In the genomic region with DNA sequence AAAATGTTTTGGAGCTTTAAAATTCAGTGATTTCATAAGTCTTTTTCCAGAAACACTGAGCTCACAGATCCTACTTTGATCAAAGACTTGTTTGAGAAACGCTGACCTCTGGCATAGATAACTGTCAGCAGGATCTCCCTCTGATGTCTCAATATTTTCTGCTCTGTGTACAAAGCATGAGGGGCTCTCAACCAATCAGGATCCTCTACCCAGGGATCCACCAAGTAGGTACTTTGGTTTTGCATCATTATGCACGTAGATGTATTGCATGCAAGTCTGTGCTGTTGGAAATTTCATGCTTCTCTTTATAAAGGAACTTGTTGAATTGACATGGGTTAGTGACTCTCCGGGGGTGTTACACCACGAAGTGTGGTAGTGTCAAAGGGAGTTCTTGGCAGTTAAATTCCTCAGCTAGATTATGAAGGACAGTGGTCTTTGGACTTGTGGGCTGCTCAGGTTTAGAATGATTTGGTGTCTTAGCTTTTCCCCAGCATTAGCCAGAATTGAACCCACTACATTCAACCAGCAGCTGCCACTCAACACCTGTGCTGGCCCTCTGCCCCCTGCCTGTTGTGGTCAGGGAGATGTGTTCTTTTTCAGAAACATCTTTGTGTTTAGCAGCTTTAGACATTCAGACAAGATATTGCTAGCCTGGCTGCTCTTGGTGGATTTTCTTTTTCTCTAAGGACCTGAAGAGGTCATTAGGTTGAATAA, we compare ENCODE assay signal across 1 cellular context.
A peak's percentile ranks its signal among the peaks of the same experiment; 100 is the strongest.
TF ChIP-seq lines count a peak whose summit lies in the region.

No MANE protein-coding gene starts in this region.

TF ChIP-seq in HepG2, 621 proteins besides CTCF, POLR2A, EP300 and RAD21 (continued from another document and continues in another):
- TF ChIP-seq HNF4A (CRISPR knock-in tag; IDR thresholded peaks at IDR 0.05) (peak; percentile 56), ZBTB4 (CRISPR knock-in tag; IDR thresholded peaks at IDR 0.05; ENCODE audit: borderline replicate concordance) (no peak), NR2F2 (IDR thresholded peaks at IDR 0.05; ENCODE audit: borderline replicate concordance, low read depth) (peak; percentile 59; the same call in 1 of the 2 replicates), CREM (IDR thresholded peaks at IDR 0.05) (peak; percentile 67), CREM (CRISPR knock-in tag; IDR thresholded peaks at IDR 0.05) (no peak), MAFK (conservative IDR thresholded peaks at IDR 0.05 in 1 of 2, IDR thresholded peaks at IDR 0.05 in 1 of 2; ENCODE audit: low read length in 2 of 2) (peak in 1 of 2 experiments; percentile 26; a peak in 1 of 4 replicates), ZNF615 (CRISPR knock-in tag; IDR thresholded peaks at IDR 0.05; ENCODE audit: borderline replicate concordance) (no peak), ZNF335 (CRISPR knock-in tag; IDR thresholded peaks at IDR 0.05) (no peak), BCLAF1 (IDR thresholded peaks at IDR 0.05) (no peak), SSRP1 (CRISPR knock-in tag; IDR thresholded peaks at IDR 0.05) (no peak), RBFOX2 (IDR thresholded peaks at IDR 0.05; ENCODE audit: low read depth, low read length) (no peak), CEBPB (IDR thresholded peaks at IDR 0.05; ENCODE audit: borderline replicate concordance, low read depth, low read length) (peak; percentile 89; the same call in 1 of the 2 replicates), ZNF616 (CRISPR knock-in tag; IDR thresholded peaks at IDR 0.05; ENCODE audit: low read depth) (no peak), ZNF205 (CRISPR knock-in tag; IDR thresholded peaks at IDR 0.05) (no peak), CBX5 (CRISPR knock-in tag; IDR thresholded peaks at IDR 0.05; ENCODE audit: borderline replicate concordance) (no peak), ZNF556 (CRISPR knock-in tag; IDR thresholded peaks at IDR 0.05; ENCODE audit: borderline replicate concordance) (no peak), RNF2 (conservative IDR thresholded peaks at IDR 0.05; ENCODE audit: low read depth) (no peak), CHCHD3 (CRISPR knock-in tag; IDR thresholded peaks at IDR 0.05) (no peak), DZIP1 (CRISPR knock-in tag; IDR thresholded peaks at IDR 0.05) (no peak), MTF1 (CRISPR knock-in tag; IDR thresholded peaks at IDR 0.05) (no peak), GABPA (IDR thresholded peaks at IDR 0.05; ENCODE audit: low read depth, low read length) (no peak), GABPA (CRISPR knock-in tag; IDR thresholded peaks at IDR 0.05; ENCODE audit: low read depth) (no peak), ZFX (CRISPR knock-in tag; IDR thresholded peaks at IDR 0.05; ENCODE audit: low read depth) (no peak), ZNF235 (CRISPR knock-in tag; IDR thresholded peaks at IDR 0.05; ENCODE audit: borderline replicate concordance) (no peak), MIER2 (CRISPR knock-in tag; IDR thresholded peaks at IDR 0.05) (no peak), CREB3 (CRISPR knock-in tag; IDR thresholded peaks at IDR 0.05) (no peak), ZFY (CRISPR knock-in tag; IDR thresholded peaks at IDR 0.05) (no peak; the same call in 1 of the 2 replicates), IKZF4 (CRISPR knock-in tag; IDR thresholded peaks at IDR 0.05; ENCODE audit: borderline replicate concordance, low read depth, not compliant biosample characterization) (no peak)
- TF ChIP-seq, protein P1, sequence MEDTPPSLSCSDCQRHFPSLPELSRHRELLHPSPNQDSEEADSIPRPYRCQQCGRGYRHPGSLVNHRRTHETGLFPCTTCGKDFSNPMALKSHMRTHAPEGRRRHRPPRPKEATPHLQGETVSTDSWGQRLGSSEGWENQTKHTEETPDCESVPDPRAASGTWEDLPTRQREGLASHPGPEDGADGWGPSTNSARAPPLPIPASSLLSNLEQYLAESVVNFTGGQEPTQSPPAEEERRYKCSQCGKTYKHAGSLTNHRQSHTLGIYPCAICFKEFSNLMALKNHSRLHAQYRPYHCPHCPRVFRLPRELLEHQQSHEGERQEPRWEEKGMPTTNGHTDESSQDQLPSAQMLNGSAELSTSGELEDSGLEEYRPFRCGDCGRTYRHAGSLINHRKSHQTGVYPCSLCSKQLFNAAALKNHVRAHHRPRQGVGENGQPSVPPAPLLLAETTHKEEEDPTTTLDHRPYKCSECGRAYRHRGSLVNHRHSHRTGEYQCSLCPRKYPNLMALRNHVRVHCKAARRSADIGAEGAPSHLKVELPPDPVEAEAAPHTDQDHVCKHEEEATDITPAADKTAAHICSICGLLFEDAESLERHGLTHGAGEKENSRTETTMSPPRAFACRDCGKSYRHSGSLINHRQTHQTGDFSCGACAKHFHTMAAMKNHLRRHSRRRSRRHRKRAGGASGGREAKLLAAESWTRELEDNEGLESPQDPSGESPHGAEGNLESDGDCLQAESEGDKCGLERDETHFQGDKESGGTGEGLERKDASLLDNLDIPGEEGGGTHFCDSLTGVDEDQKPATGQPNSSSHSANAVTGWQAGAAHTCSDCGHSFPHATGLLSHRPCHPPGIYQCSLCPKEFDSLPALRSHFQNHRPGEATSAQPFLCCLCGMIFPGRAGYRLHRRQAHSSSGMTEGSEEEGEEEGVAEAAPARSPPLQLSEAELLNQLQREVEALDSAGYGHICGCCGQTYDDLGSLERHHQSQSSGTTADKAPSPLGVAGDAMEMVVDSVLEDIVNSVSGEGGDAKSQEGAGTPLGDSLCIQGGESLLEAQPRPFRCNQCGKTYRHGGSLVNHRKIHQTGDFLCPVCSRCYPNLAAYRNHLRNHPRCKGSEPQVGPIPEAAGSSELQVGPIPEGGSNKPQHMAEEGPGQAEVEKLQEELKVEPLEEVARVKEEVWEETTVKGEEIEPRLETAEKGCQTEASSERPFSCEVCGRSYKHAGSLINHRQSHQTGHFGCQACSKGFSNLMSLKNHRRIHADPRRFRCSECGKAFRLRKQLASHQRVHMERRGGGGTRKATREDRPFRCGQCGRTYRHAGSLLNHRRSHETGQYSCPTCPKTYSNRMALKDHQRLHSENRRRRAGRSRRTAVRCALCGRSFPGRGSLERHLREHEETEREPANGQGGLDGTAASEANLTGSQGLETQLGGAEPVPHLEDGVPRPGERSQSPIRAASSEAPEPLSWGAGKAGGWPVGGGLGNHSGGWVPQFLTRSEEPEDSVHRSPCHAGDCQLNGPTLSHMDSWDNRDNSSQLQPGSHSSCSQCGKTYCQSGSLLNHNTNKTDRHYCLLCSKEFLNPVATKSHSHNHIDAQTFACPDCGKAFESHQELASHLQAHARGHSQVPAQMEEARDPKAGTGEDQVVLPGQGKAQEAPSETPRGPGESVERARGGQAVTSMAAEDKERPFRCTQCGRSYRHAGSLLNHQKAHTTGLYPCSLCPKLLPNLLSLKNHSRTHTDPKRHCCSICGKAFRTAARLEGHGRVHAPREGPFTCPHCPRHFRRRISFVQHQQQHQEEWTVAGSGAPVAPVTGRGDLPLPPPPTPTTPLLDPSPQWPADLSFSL (CRISPR knock-in tag; IDR thresholded peaks at IDR 0.05): no peak
- TF ChIP-seq, protein P2, sequence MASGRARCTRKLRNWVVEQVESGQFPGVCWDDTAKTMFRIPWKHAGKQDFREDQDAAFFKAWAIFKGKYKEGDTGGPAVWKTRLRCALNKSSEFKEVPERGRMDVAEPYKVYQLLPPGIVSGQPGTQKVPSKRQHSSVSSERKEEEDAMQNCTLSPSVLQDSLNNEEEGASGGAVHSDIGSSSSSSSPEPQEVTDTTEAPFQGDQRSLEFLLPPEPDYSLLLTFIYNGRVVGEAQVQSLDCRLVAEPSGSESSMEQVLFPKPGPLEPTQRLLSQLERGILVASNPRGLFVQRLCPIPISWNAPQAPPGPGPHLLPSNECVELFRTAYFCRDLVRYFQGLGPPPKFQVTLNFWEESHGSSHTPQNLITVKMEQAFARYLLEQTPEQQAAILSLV (CRISPR knock-in tag; IDR thresholded peaks at IDR 0.05; ENCODE audit: borderline replicate concordance): no peak; the same call in 1 of the 2 replicates
- TF ChIP-seq, protein P3, sequence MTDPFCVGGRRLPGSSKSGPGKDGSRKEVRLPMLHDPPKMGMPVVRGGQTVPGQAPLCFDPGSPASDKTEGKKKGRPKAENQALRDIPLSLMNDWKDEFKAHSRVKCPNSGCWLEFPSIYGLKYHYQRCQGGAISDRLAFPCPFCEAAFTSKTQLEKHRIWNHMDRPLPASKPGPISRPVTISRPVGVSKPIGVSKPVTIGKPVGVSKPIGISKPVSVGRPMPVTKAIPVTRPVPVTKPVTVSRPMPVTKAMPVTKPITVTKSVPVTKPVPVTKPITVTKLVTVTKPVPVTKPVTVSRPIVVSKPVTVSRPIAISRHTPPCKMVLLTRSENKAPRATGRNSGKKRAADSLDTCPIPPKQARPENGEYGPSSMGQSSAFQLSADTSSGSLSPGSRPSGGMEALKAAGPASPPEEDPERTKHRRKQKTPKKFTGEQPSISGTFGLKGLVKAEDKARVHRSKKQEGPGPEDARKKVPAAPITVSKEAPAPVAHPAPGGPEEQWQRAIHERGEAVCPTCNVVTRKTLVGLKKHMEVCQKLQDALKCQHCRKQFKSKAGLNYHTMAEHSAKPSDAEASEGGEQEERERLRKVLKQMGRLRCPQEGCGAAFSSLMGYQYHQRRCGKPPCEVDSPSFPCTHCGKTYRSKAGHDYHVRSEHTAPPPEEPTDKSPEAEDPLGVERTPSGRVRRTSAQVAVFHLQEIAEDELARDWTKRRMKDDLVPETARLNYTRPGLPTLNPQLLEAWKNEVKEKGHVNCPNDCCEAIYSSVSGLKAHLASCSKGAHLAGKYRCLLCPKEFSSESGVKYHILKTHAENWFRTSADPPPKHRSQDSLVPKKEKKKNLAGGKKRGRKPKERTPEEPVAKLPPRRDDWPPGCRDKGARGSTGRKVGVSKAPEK (CRISPR knock-in tag; IDR thresholded peaks at IDR 0.05; ENCODE audit: borderline replicate concordance): no peak
